8 cellular contexts compared by ENCODE assay signal in the genomic region with DNA sequence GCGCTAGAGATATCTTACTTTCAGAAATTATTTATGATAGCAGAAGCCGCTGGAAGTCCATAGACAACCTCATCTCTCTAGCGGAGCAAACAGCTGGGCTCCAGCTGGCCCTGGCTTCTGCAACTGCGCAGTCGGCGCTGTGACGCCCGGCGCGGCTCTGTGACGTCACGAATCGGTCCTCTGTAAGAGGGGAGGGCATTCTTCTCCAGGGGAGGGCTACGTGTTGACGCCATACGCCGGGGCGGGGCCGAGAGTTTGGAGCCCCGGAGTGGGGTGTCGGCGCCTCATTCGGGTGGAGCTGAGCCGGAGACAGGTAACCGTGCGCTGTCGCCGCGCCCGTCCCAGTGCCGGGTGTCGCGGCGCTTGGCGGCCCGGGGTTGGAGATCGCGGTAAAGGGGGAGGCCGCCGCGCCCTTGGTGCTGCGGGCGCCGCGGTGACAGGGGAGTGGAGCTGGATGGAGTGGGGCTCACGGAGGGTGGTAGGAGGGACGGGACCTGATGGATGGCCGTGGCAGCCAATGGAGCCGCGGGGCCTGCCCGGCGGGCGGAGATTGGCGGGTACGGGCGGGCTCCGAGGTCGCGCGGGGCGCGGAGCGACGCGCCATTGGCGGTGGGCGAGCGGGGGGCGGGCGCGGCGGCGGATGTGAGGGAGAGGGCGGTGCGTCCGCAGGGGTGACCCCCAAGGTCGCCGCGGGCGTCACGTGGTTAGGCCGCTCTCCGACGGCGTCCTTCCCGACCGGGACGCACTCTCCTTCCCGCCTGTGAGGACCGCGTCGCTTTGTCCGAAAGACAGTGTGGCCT. TPM values are rescaled to one million over a fixed set of nuclear protein-coding genes. Genes with fewer than 3 reads are reported as not detected.
A peak's percentile ranks its signal among the peaks of the same experiment; 100 is the strongest.
DNase-seq lines count a peak whose midpoint lies in the region; ATAC-seq and TF ChIP-seq lines count a peak whose summit lies in the region.

A gene (plus strand): TSS at position 287 of the 800 bp plus-strand sequence. CDS start 17,717 bp downstream, outside the sequence.

- peak within 1 kb of the TSS; percentile 99 for H3K4me3 Mint-ChIP-seq in CD8-positive, alpha-beta T cell

- CTCF ChIA-PET in CD8-positive, alpha-beta T cell (lab: Charles Lee), result interaction anchor here (0.9 to 3.8 kb wide), 9 partner anchors 10 to 242 kb away, joined by 3 to 13 read pairs (median 4); a partner anchor contains a TSS

- H3K4me1 Mint-ChIP-seq in CD8-positive, alpha-beta T cell (ENCODE audit: low read depth), result peaks cover 34% of the 10 kb centered on the region

- H3K27ac Mint-ChIP-seq in CD8-positive, alpha-beta T cell, result peak within 1 kb of the TSS; percentile 100

- no peaks in the 10 kb centered on the region for H3K9me3 Mint-ChIP-seq in CD8-positive, alpha-beta T cell

- H3K9me3 ChIP-seq in CD8-positive, alpha-beta T cell (ENCODE audit: low read length), result no peaks in the 10 kb centered on the region
- H3K9me3 ChIP-seq in lung (ENCODE audit: control insufficient read depth in 2 of 2, insufficient read depth in 1 of 2, low read length in 1 of 2), result no peaks in the 10 kb centered on the region

- H3K36me3 Mint-ChIP-seq in CD8-positive, alpha-beta T cell, result peaks cover 10% of the 10 kb centered on the region

- no peaks in the 10 kb centered on the region for H3K36me3 ChIP-seq in CD8-positive, alpha-beta T cell (ENCODE audit: insufficient read depth, low read length)
- peaks cover 0 to 1% of the 10 kb centered on the region in 2 donors for H3K36me3 ChIP-seq in lung (ENCODE audit: control insufficient read depth in 2 of 2, insufficient read depth in 2 of 2, low read length in 2 of 2)

- POLR2A ChIA-PET in CD8-positive, alpha-beta T cell (lab: Charles Lee), result interaction anchor here (0.7 to 3.4 kb wide), 26 partner anchors 9 to 680 kb away, joined by 3 to 50 read pairs (median 4); a partner anchor contains a TSS

- H3K27me3 ChIP-seq in CD8-positive, alpha-beta T cell (ENCODE audit: insufficient read depth, low read length), result no peaks in the 10 kb centered on the region
- H3K27me3 ChIP-seq in lung (ENCODE audit: control insufficient read depth, insufficient read depth), result no peaks in the 10 kb centered on the region

- intact Hi-C loops in CD8-positive, alpha-beta T cell (cut with DNase I, micrococcal nuclease), result loop anchor here (1.0 to 2.0 kb wide), 12 partner anchors 18 to 505 kb away; a partner anchor contains a TSS

- 0% methylated on average over 62 to 86 of the region's 93 CpGs for whole genome bisulfite sequencing in lung, 2 donors

- peak; percentile 92 for ATAC-seq in CD8-positive, alpha-beta T cell
- ATAC-seq in GM19467 (IDR thresholded peaks at IDR 0.05; ENCODE audit: unreplicated experiment) (peak; percentile 96), lung (ENCODE audit: insufficient read depth, low FRiP score) (peak; percentile 98)

- peak; percentile 98 to 100 (median 100) for DNase-seq in CD8-positive, alpha-beta T cell
- DNase-seq in HS-27A (ENCODE audit: low read depth) (peak; percentile 88), NK-92 (lab: John Stamatoyannopoulos, UW; ENCODE audit: unreplicated experiment) (peak; percentile 81), lung (ENCODE audit: low spot score) (peak; percentile 99)
- DNase-seq in activated CD8-positive, alpha-beta memory T cell treated with anti-CD3 and anti-CD28 coated beads for 1 hour (ENCODE audit: extremely low read depth in 1 of 2, low read depth in 1 of 2), result peak; percentile 98 to 100
- DNase-seq in effector CD4-positive, alpha-beta T cell, result peak; percentile 99
- DNase-seq in stimulated activated CD4-positive, alpha-beta T cell treated with anti-CD3 and anti-CD28 coated beads, TNF-alpha, amount 100 ng/mL, for 4 hours (ENCODE audit: low read depth in 3 of 3), result peak; percentile 97 to 99 (median 98)

- no peak for TF ChIP-seq CTCF in CD8-positive, alpha-beta T cell (IDR thresholded peaks at IDR 0.05)
- TF ChIP-seq CTCF in lung (IDR thresholded peaks at IDR 0.05; ENCODE audit: control extremely low read depth, extremely low read depth), result no peak

- H3K27ac ChIP-seq in CD8-positive, alpha-beta T cell (ENCODE audit: low read depth, low read length), result peak within 1 kb of the TSS; percentile 98
- H3K27ac ChIP-seq in lung (ENCODE audit: low read depth in 1 of 2, low read length in 1 of 2), result peak within 1 kb of the TSS; percentile 97 to 99

- peaks cover 30% of the 10 kb centered on the region for H3K4me1 ChIP-seq in CD8-positive, alpha-beta T cell (ENCODE audit: insufficient read depth, low read length)
- H3K4me1 ChIP-seq in lung (ENCODE audit: control insufficient read depth in 2 of 2, insufficient read depth in 2 of 2, low read length in 2 of 2), result peaks cover 3 to 7% of the 10 kb centered on the region in 2 donors

- peak within 1 kb of the TSS; percentile 87 for H3K4me3 ChIP-seq in CD8-positive, alpha-beta T cell (ENCODE audit: low read depth, low read length)
- peak within 1 kb of the TSS; percentile 80 for H3K4me3 ChIP-seq in lung

- no peaks in the 10 kb centered on the region for H3K27me3 Mint-ChIP-seq in CD8-positive, alpha-beta T cell (ENCODE audit: low read depth)

RNA-seq across cellular contexts. Expression of the gene that starts here (rescaled TPM):
- 10 to 100 TPM; 36.8 to 39.6 TPM for total RNA-seq in CD8-positive, alpha-beta T cell
- 100 to 1,000 TPM in 1 of 2 donors, 10 to 100 TPM in 1; 54.6 to 142 TPM for total RNA-seq in lung
- polyA plus RNA-seq in lung, result 10 to 100 TPM; 39.0 to 65.2 TPM

Comparison
In these comparisons a context has a peak if more than half of its experiments do, and no peak if none do; other contexts are left out.
1. Peak in every context shown above with its lines: DNase-seq, ATAC-seq, H3K4me3 ChIP-seq and H3K27ac ChIP-seq.